In the genomic region with DNA sequence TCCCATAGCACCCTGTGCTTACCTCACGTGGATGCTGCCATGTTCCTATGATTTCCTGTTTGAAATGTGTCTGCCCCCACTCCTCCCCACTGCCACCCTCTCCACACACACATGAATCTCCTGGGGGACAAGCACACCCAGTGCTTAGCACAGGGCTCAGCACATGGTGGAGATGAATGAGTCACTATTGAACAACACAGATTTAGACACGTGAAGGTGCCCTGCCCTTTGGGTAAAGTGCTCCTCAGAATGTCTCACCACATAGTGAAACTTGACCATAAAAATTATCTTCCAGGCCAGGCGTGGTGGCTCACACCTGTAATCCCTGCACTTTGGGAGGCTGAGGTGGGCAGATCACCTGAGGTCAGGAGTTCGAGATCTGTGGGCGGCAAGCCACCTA, we compare ENCODE assay signal across 16 cellular contexts.
DNase-seq lines count a peak whose midpoint lies in the region; ATAC-seq, FAIRE-seq and TF ChIP-seq lines count a peak whose summit lies in the region.
"Had no signal": no experiment of that assay in that cellular context is flagged by ENCODE, and none has a peak within 500 bp of the region (broad histone marks: within the 10 kb centered on the region; RNA-seq: fewer than 3 reads in every experiment).

No MANE protein-coding gene starts in this region.

- H3K4me3 Mint-ChIP-seq in endothelial cell (ENCODE audit: unreplicated experiment): peak overlapping the region; percentile 32
- H3K4me3 Mint-ChIP-seq: CD4-positive, alpha-beta T cell had no signal

- no peak for FAIRE-seq in small intestine (lab: Jason Lieb, UNC)
- FAIRE-seq: A204.1, D721Med, G401.6, GM12891, GM19239 had no signal

- peak overlapping the region; percentile 11; the same call in 1 of the 2 replicates for H3K27ac ChIP-seq in HL-60 (replicated peaks)
- no peak overlapping the region for H3K27ac ChIP-seq in small intestine (ENCODE audit: low read depth in 1 of 2, low read length in 1 of 2)
- H3K27ac ChIP-seq in neuronal stem cell (replicated peaks; ENCODE audit: low read length): no peak overlapping the region

- H2BK15ac ChIP-seq in neuronal stem cell (ENCODE audit: low read length): no peak overlapping the region

- peaks cover 12% of the 10 kb centered on the region for H3K27me3 Mint-ChIP-seq in endothelial cell (ENCODE audit: unreplicated experiment)
- H3K27me3 Mint-ChIP-seq: CD4-positive, alpha-beta T cell had no signal

- intact Hi-C loops in left colon (cut with DNase I, micrococcal nuclease): no loop called here

- no peak overlapping the region for H3K18ac ChIP-seq in neuronal stem cell (ENCODE audit: low read length)

- H2BK12ac ChIP-seq in neuronal stem cell (ENCODE audit: low read length): no peak overlapping the region

- H4K91ac ChIP-seq in neuronal stem cell (ENCODE audit: low read depth, low read length, poor library complexity): no peak overlapping the region

- peaks cover 31% of the 10 kb centered on the region for H3K4me1 Mint-ChIP-seq in endothelial cell (ENCODE audit: unreplicated experiment)

- H3K4me2 ChIP-seq in neuronal stem cell (ENCODE audit: insufficient read depth, low read length, poor library complexity, severe bottlenecking): no peak overlapping the region

- TF ChIP-seq CTCF in HL-60 (IDR thresholded peaks at IDR 0.05; ENCODE audit: insufficient read depth, low read length) (no peak), endothelial cell (IDR thresholded peaks at IDR 0.05; ENCODE audit: unreplicated experiment) (no peak)

- 59 to 81% (median 63%) methylated on average over 5 of the region's 5 CpGs for WGBS in small intestine, 3 donors
- no CpG with 5 or more reads among the region's 5 CpGs for WGBS in neuronal stem cell (ENCODE audit: extremely low coverage in 2 of 2, insufficient read length in 2 of 2, insufficient replicate concordance in 1 of 2), 2 donors

- DNase-seq in HL-60 (ENCODE audit: low read depth in 1 of 2, low spot score in 1 of 2) (no peak), endothelial cell (ENCODE audit: low spot score) (no peak), left colon (no peak), small intestine (peak; percentile 65), NCI-H69 (lab: John Stamatoyannopoulos, UW) (no peak), NCI-H146 treated with DMSO at 0.1 percent for 48 hours (lab: John Stamatoyannopoulos, UW; ENCODE audit: unreplicated experiment) (no peak), neuronal stem cell (ENCODE audit: low spot score) (no peak)
- DNase-seq: CD4-positive, alpha-beta T cell had no signal

- no peak overlapping the region for H2BK120ac ChIP-seq in neuronal stem cell (ENCODE audit: low read depth, low read length)

- H4K8ac ChIP-seq in neuronal stem cell (ENCODE audit: low read depth, low read length): no peak overlapping the region

- no peak overlapping the region for H3K14ac ChIP-seq in neuronal stem cell (ENCODE audit: low read length)

- H3K27ac Mint-ChIP-seq in endothelial cell (ENCODE audit: unreplicated experiment): no peak overlapping the region
- H3K27ac Mint-ChIP-seq: CD4-positive, alpha-beta T cell had no signal

- no peak overlapping the region for H3K23ac ChIP-seq in neuronal stem cell (ENCODE audit: low read depth, low read length, poor library complexity)

- no peak overlapping the region for H2AFZ ChIP-seq in neuronal stem cell (ENCODE audit: low read length)

- H3K4me3 ChIP-seq in HL-60 (replicated peaks; ENCODE audit: insufficient read depth, low read length): no peak overlapping the region
- no peak overlapping the region for H3K4me3 ChIP-seq in small intestine (ENCODE audit: low read depth in 1 of 2, low read length in 2 of 2)
- no peak overlapping the region for H3K4me3 ChIP-seq in neuronal stem cell (ENCODE audit: low read length in 2 of 2)
- H3K4me3 ChIP-seq: HAP-1 had no signal

- ATAC-seq in left colon: peak; percentile 60

- H3K79me1 ChIP-seq in neuronal stem cell (ENCODE audit: low read depth, low read length): no peaks in the 10 kb centered on the region

- H3K9ac ChIP-seq in neuronal stem cell (ENCODE audit: low read depth, low read length, poor library complexity): no peak overlapping the region

- no peak overlapping the region for H3K4ac ChIP-seq in neuronal stem cell (ENCODE audit: low read length)

- peaks cover 7% of the 10 kb centered on the region for H3K36me3 Mint-ChIP-seq in endothelial cell (ENCODE audit: low read depth, unreplicated experiment)

- peaks cover 0 to 2% of the 10 kb centered on the region in 2 donors for H3K36me3 ChIP-seq in small intestine (ENCODE audit: control insufficient read depth in 2 of 2, insufficient read depth in 2 of 2, low read length in 2 of 2)
- no peaks in the 10 kb centered on the region for H3K36me3 ChIP-seq in neuronal stem cell (replicated peaks in 1 of 2; ENCODE audit: control insufficient read depth in 2 of 2, insufficient read depth in 2 of 2, low read length in 2 of 2)
- H3K36me3 ChIP-seq: HAP-1 had no signal

- H2BK5ac ChIP-seq in neuronal stem cell (ENCODE audit: low read length): no peak overlapping the region

- H2AK5ac ChIP-seq in neuronal stem cell (ENCODE audit: low read depth, low read length): no peak overlapping the region

- no peaks in the 10 kb centered on the region for H3K27me3 ChIP-seq in HL-60 (ENCODE audit: insufficient read depth, poor library complexity, severe bottlenecking)
- no peaks in the 10 kb centered on the region for H3K27me3 ChIP-seq in small intestine (ENCODE audit: control insufficient read depth in 2 of 2, insufficient read depth in 2 of 2, low read length in 2 of 2)
- no peaks in the 10 kb centered on the region for H3K27me3 ChIP-seq in neuronal stem cell (ENCODE audit: control insufficient read depth in 3 of 3, insufficient read depth in 3 of 3, low read depth in 1 of 3, low read length in 3 of 3)
- H3K27me3 ChIP-seq: BE2C had no signal

- H3K4me1 ChIP-seq in small intestine (ENCODE audit: control insufficient read depth in 2 of 2, insufficient read depth in 1 of 2, low read depth in 1 of 2, low read length in 1 of 2): no peaks in the 10 kb centered on the region
- H3K4me1 ChIP-seq in neuronal stem cell (ENCODE audit: control insufficient read depth in 2 of 2, insufficient read depth in 1 of 2, low read depth in 1 of 2, low read length in 2 of 2): no peaks in the 10 kb centered on the region
- H3K4me1 ChIP-seq: BE2C, Caco-2, HAP-1 had no signal

- no peaks in the 10 kb centered on the region for H3K9me3 Mint-ChIP-seq in endothelial cell (ENCODE audit: unreplicated experiment)
- H3K9me3 Mint-ChIP-seq: CD4-positive, alpha-beta T cell had no signal

- H3K9me3 ChIP-seq in small intestine (ENCODE audit: control insufficient read depth, low read depth) (no peaks in the 10 kb centered on the region), neuronal stem cell (replicated peaks in 1 of 2; ENCODE audit: control insufficient read depth in 2 of 2, insufficient read depth in 1 of 2, low read depth in 1 of 2, low read length in 2 of 2) (peaks cover 0 to 3% of the 10 kb centered on the region in 2 donors)
- H3K9me3 ChIP-seq: BE2C, Caco-2, HAP-1 had no signal
